Comparison of ENCODE assay signal across 20 cellular contexts in the genomic region with DNA sequence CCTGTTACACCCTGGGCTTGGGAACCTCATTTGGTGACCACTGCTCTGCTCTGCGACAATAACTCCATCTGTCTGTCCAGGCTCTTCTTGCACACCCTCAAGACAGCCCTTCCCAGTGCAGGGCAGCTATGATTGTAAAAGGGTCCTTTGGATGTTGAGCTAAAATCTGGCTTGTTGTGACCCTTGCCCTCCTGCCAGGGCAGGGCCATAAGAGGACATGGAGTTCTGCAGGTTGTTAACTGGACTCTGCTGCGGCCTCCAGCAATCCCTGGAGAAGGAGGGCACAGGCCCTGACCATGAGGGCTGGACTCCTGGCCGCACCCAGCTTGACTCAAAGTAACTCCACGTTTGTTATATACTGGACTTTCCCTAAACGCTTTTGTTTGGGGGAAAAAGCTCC. TPM values are rescaled to one million over a fixed set of nuclear protein-coding genes. Genes with fewer than 3 reads are reported as not detected.
A peak's percentile ranks its signal among the peaks of the same experiment; 100 is the strongest.
DNase-seq lines count a peak whose midpoint lies in the region; ATAC-seq and TF ChIP-seq lines count a peak whose summit lies in the region.
"Had no signal": no experiment of that assay in that cellular context is flagged by ENCODE, and none has a peak within 500 bp of the region (broad histone marks: within the 10 kb centered on the region; RNA-seq: fewer than 3 reads in every experiment).

No MANE protein-coding gene starts in this region.

- CTCF ChIA-PET in RWPE1 (lab: Yijun Ruan, JAX) = no interaction called here
- CTCF ChIA-PET in activated naive CD4-positive, alpha-beta T cell treated with anti-CD3 and anti-CD28 coated beads for 36 hours (lab: Charles Lee) = interaction anchor here (0.9 to 1.4 kb wide), 2 partner anchors 36 to 124 kb away, joined by 3 to 4 read pairs; no protein-coding TSS in a partner anchor

- H3K27me3 ChIP-seq in right lobe of liver = no peaks in the 10 kb centered on the region
- H3K27me3 ChIP-seq: BLaER1 had no signal

- ATAC-seq in right lobe of liver = peak in 3 of 4 donors; percentile 33 to 57 (median 41)

- H3K27me3 Mint-ChIP-seq in activated naive CD4-positive, alpha-beta T cell treated with anti-CD3 and anti-CD28 coated beads for 36 hours (ENCODE audit: low read depth) = no peaks in the 10 kb centered on the region
- H3K27me3 Mint-ChIP-seq: CD4-positive, CD25-positive, alpha-beta regulatory T cell had no signal

- H3K4me1 Mint-ChIP-seq in activated naive CD4-positive, alpha-beta T cell treated with anti-CD3 and anti-CD28 coated beads for 36 hours (ENCODE audit: low read depth) = no peaks in the 10 kb centered on the region
- H3K4me1 Mint-ChIP-seq: CD4-positive, CD25-positive, alpha-beta regulatory T cell had no signal

- DNase-seq in RWPE1 (ENCODE audit: low spot score) = no peak
- DNase-seq in ecto neural progenitor cell (ENCODE audit: low spot score) = peak; percentile 32
- DNase-seq in right lobe of liver = no peak
- DNase-seq in ureter (ENCODE audit: low spot score) = peak; percentile 26
- no peak for DNase-seq in MV-4-11 (lab: John Stamatoyannopoulos, UW)
- no peak for DNase-seq in NCI-H748 (lab: John Stamatoyannopoulos, UW; ENCODE audit: unreplicated experiment)
- DNase-seq in activated naive CD4-positive, alpha-beta T cell treated with anti-CD3 and anti-CD28 coated beads for 36 hours = no peak
- DNase-seq: CD4-positive, CD25-positive, alpha-beta regulatory T cell; H7; KBM-7; NCI-H1105 treated with DMSO at 0.1 percent for 48 hours; NCI-H146; NCI-H1930; NCI-H2107; NCI-H446; NCI-H524 treated with DMSO at 0.1 percent for 48 hours; RPMI8226; SHP77 treated with DMSO at 0.1 percent for 48 hours had no signal

- TF ChIP-seq POLR2A in right lobe of liver (IDR thresholded peaks at IDR 0.05) = no peak

- H3K4me1 ChIP-seq in right lobe of liver = peaks cover 0 to 12% (median 5%) of the 10 kb centered on the region in 4 donors
- H3K4me1 ChIP-seq: BLaER1 had no signal

- POLR2A ChIA-PET in RWPE1 (lab: Yijun Ruan, JAX; ENCODE audit: low non-redundant PET) = no interaction called here

- no peak for TF ChIP-seq CTCF in RWPE1 (conservative IDR thresholded peaks at IDR 0.05; ENCODE audit: low read depth)
- no peak for TF ChIP-seq CTCF in right lobe of liver (IDR thresholded peaks at IDR 0.05)

- peaks cover 26% of the 10 kb centered on the region for H3K36me3 Mint-ChIP-seq in activated naive CD4-positive, alpha-beta T cell treated with anti-CD3 and anti-CD28 coated beads for 36 hours (ENCODE audit: low read depth)

- no peaks in the 10 kb centered on the region for H3K9me3 Mint-ChIP-seq in activated naive CD4-positive, alpha-beta T cell treated with anti-CD3 and anti-CD28 coated beads for 36 hours

- intact Hi-C loops in right lobe of liver (cut with DNase I) = no loop called here
- intact Hi-C loops in activated naive CD4-positive, alpha-beta T cell treated with anti-CD3 and anti-CD28 coated beads for 36 hours (cut with micrococcal nuclease) = no loop called here

- peaks cover 0 to 27% (median 14%) of the 10 kb centered on the region in 4 donors for H3K36me3 ChIP-seq in right lobe of liver
- H3K36me3 ChIP-seq: BLaER1 had no signal

- 56% methylated on average over 4 of the region's 5 CpGs for WGBS in right lobe of liver (ENCODE audit: insufficient coverage, low coverage, low lambda C conversion rate, missing lambda C conversion rate)

- H3K27ac ChIP-seq in RWPE1 = 0 out of 2 replicates have a peak overlapping the region, but pooled peaks have one; percentile 16
- H3K27ac ChIP-seq in right lobe of liver = no peak overlapping the region
- H3K27ac ChIP-seq: BLaER1 had no signal

- H3K27ac Mint-ChIP-seq in activated naive CD4-positive, alpha-beta T cell treated with anti-CD3 and anti-CD28 coated beads for 36 hours = no peak overlapping the region
- H3K27ac Mint-ChIP-seq: CD4-positive, CD25-positive, alpha-beta regulatory T cell had no signal

- H3K9me3 ChIP-seq in right lobe of liver = no peaks in the 10 kb centered on the region
- H3K9me3 ChIP-seq: BLaER1 had no signal

- no peak overlapping the region for H3K4me3 ChIP-seq in right lobe of liver
- H3K4me3 ChIP-seq: BLaER1 had no signal

- no peak overlapping the region for H3K4me3 Mint-ChIP-seq in activated naive CD4-positive, alpha-beta T cell treated with anti-CD3 and anti-CD28 coated beads for 36 hours
- H3K4me3 Mint-ChIP-seq: CD4-positive, CD25-positive, alpha-beta regulatory T cell had no signal

RNA-seq across cellular contexts. Expression of a gene that starts 41.2 kb away (rescaled TPM):
- total RNA-seq in right lobe of liver (1,000 to 10,000 TPM in 1 of 6 experiments, 100 to 1,000 TPM in 5; 319 to 1,976 (median 596) TPM), ureter (190 TPM)
- total RNA-seq in activated naive CD4-positive, alpha-beta T cell treated with anti-CD3 and anti-CD28 coated beads for 36 hours = 10 to 100 TPM; 56.3 to 64.8 TPM

RNA-seq across cellular contexts. Expression of a gene that starts 44.6 kb away (rescaled TPM):
- 1 to 10 TPM; 2.7 to 8.9 (median 4.7) TPM for total RNA-seq in right lobe of liver
- total RNA-seq in ureter = 14.9 TPM
- total RNA-seq in activated naive CD4-positive, alpha-beta T cell treated with anti-CD3 and anti-CD28 coated beads for 36 hours = 1 to 10 TPM; 6.9 to 8.6 TPM
- total RNA-seq: LHCN-M2 had no signal

Comparison
In these comparisons a context has a peak if more than half of its experiments do, and no peak if none do; other contexts are left out.
1. DNase-seq: peak in ecto neural progenitor cell (single experiment) and ureter (single experiment); none in RWPE1 (single experiment), right lobe of liver (0 of 3), MV-4-11 (single experiment), NCI-H748 (single experiment) and activated naive CD4-positive, alpha-beta T cell treated with anti-CD3 and anti-CD28 coated beads for 36 hours (single experiment).